Comparison of ENCODE assay signal across 15 cellular contexts in genomic region chr3:103644450-103644849, GRCh38.
DNase-seq lines count a peak whose midpoint lies in the region; TF ChIP-seq lines count a peak whose summit lies in the region.
"Had no signal": no experiment of that assay in that cellular context is flagged by ENCODE, and none has a peak within 500 bp of the region (broad histone marks: within the 10 kb centered on the region; RNA-seq: fewer than 3 reads in every experiment).

No MANE protein-coding gene starts in this region.

- H3K27ac ChIP-seq in CD4-positive, alpha-beta memory T cell (ENCODE audit: low read depth, low read length) = no peak overlapping the region

- H3K27me3 ChIP-seq in CD4-positive, alpha-beta memory T cell (ENCODE audit: insufficient read depth, low read length) = no peaks in the 10 kb centered on the region
- H3K27me3 ChIP-seq: BE2C had no signal

- H3K36me3 ChIP-seq in CD4-positive, alpha-beta memory T cell (ENCODE audit: insufficient read depth, low read length) = no peaks in the 10 kb centered on the region
- H3K36me3 ChIP-seq: BE2C had no signal

- CTCF ChIA-PET in CD4-positive, alpha-beta memory T cell (lab: Charles Lee; ENCODE audit: partially characterized antibody) = no interaction called here

- no peaks in the 10 kb centered on the region for H3K27me3 Mint-ChIP-seq in CD4-positive, alpha-beta memory T cell
- H3K27me3 Mint-ChIP-seq: CD8-positive, alpha-beta memory T cell had no signal

- H3K4me3 ChIP-seq in astrocyte of the cerebellum (ENCODE audit: low read depth, low read length) = no peak overlapping the region
- no peak overlapping the region for H3K4me3 ChIP-seq in CD4-positive, alpha-beta memory T cell (ENCODE audit: low read length in 2 of 2)

- no peaks in the 10 kb centered on the region for H3K4me1 ChIP-seq in CD4-positive, alpha-beta memory T cell (ENCODE audit: insufficient read depth, low read length)

- H3K27ac Mint-ChIP-seq in CD4-positive, alpha-beta memory T cell = no peak overlapping the region
- H3K27ac Mint-ChIP-seq: CD8-positive, alpha-beta memory T cell; H9 had no signal

- peak; percentile 38 for DNase-seq in M059J (ENCODE audit: low read depth)
- DNase-seq in RPMI7951 (ENCODE audit: low read depth) = peak; percentile 5
- peak; percentile 24 for DNase-seq in astrocyte of the cerebellum (ENCODE audit: low read depth)
- no peak for DNase-seq in activated T-cell treated with anti-CD3 and anti-CD28 coated beads, Interleukin-2, amount 50 U/mL, for 1 hour
- no peak for DNase-seq in DMS 273 treated with DMSO at 0.1 percent for 48 hours (lab: John Stamatoyannopoulos, UW)
- DNase-seq in SIG-M5 treated with dmso at 0.1 percent for 504 hours (lab: John Stamatoyannopoulos, UW; ENCODE audit: unreplicated experiment) = no peak
- no peak for DNase-seq in CD4-positive, alpha-beta memory T cell
- DNase-seq: BE2C; CD8-positive, alpha-beta memory T cell; H9; NCI-H1092; NCI-H1694; NCI-H446; NCI-H774; SHP77 treated with DMSO at 0.1 percent for 48 hours had no signal

- TF ChIP-seq CTCF in astrocyte of the cerebellum (IDR thresholded peaks at IDR 0.05; ENCODE audit: low read depth, low read length, missing control alignments) = no peak

- POLR2A ChIA-PET in CD4-positive, alpha-beta memory T cell (lab: Charles Lee; ENCODE audit: partially characterized antibody) = no interaction called here

- H3K36me3 Mint-ChIP-seq in CD4-positive, alpha-beta memory T cell = no peaks in the 10 kb centered on the region
- H3K36me3 Mint-ChIP-seq: CD8-positive, alpha-beta memory T cell had no signal

- no peak overlapping the region for H3K4me3 Mint-ChIP-seq in CD4-positive, alpha-beta memory T cell
- H3K4me3 Mint-ChIP-seq: CD8-positive, alpha-beta memory T cell; H9 had no signal

- H3K9me3 Mint-ChIP-seq in CD4-positive, alpha-beta memory T cell = peaks cover 0 to 6% (median 0%) of the 10 kb centered on the region in 8 donors
- H3K9me3 Mint-ChIP-seq: H9 had no signal

- in situ Hi-C loops in astrocyte of the cerebellum (cut with HindIII; ENCODE audit: low sequenced_read_pairs) = no loop called here

- H3K9me3 ChIP-seq in CD4-positive, alpha-beta memory T cell (ENCODE audit: control insufficient read depth in 1 of 2, low read length in 2 of 2) = no peaks in the 10 kb centered on the region
- H3K9me3 ChIP-seq: BE2C had no signal

- intact Hi-C loops in CD4-positive, alpha-beta memory T cell (cut with micrococcal nuclease) = no loop called here

- H3K4me1 Mint-ChIP-seq in CD4-positive, alpha-beta memory T cell = no peaks in the 10 kb centered on the region
- H3K4me1 Mint-ChIP-seq: CD8-positive, alpha-beta memory T cell had no signal

Comparison
In these comparisons a context has a peak if more than half of its experiments do, and no peak if none do; other contexts are left out.
1. DNase-seq: peak in M059J (single experiment), RPMI7951 (single experiment) and astrocyte of the cerebellum (single experiment); none in activated T-cell treated with anti-CD3 and anti-CD28 coated beads, Interleukin-2, amount 50 U/mL, for 1 hour (single experiment), DMS 273 treated with DMSO at 0.1 percent for 48 hours (single experiment), SIG-M5 treated with dmso at 0.1 percent for 504 hours (single experiment) and CD4-positive, alpha-beta memory T cell (0 of 5).